ENCODE assay signal across 16 cellular contexts in genomic region chr3:9142346-9142745, GRCh38.
DNase-seq lines count a peak whose midpoint lies in the region; ATAC-seq and TF ChIP-seq lines count a peak whose summit lies in the region.
"Had no signal": no experiment of that assay in that cellular context is flagged by ENCODE, and none has a peak within 500 bp of the region (broad histone marks: within the 10 kb centered on the region; RNA-seq: fewer than 3 reads in every experiment).

No MANE protein-coding gene starts in this region.

- peak in 6 of 8 donors; percentile 28 to 89 (median 70) for ATAC-seq in heart right ventricle
- ATAC-seq in Right ventricle myocardium inferior = no peak
- peak; percentile 87 for ATAC-seq in PC-3
- peak; percentile 33 for ATAC-seq in foreskin keratinocyte
- no peak for ATAC-seq in GM18517 (IDR thresholded peaks at IDR 0.05; ENCODE audit: unreplicated experiment)
- ATAC-seq in GM18511 (IDR thresholded peaks at IDR 0.05; ENCODE audit: unreplicated experiment) = no peak
- ATAC-seq: HCT116, mucosa of descending colon had no signal

- DNase-seq in heart right ventricle (no peak), Right ventricle myocardium inferior (ENCODE audit: missing footprints) (no peak), PC-3 (peak; percentile 62), foreskin keratinocyte (peak in 1 of 2 donors; percentile 36), uterus (peak in 1 of 2 donors; percentile 61)
- DNase-seq in activated naive CD4-positive, alpha-beta T cell (lab: John Stamatoyannopoulos, UW) = no peak
- DNase-seq: activated B cell treated with CpG ODN at 0.5 μM for 24 hours; activated naive CD4-positive, alpha-beta T cell treated with anti-CD3 and anti-CD28 coated beads, Interleukin-2, amount 50 U/mL, for 16 hours; DND-41; endodermal cell; islet precursor cell; mucosa of descending colon; NCI-H1930 had no signal

- H3K27me3 ChIP-seq in heart right ventricle (peaks cover 0 to 7% (median 0%) of the 10 kb centered on the region in 7 donors), PC-3 (ENCODE audit: low read length) (no peaks in the 10 kb centered on the region), foreskin keratinocyte (no peaks in the 10 kb centered on the region), uterus (no peaks in the 10 kb centered on the region)

- intact Hi-C loops in heart right ventricle (cut with DNase I) = loop anchor here in 1 of 10 donors (10.0 kb wide), 1 partner anchor 102 kb away; the partner anchor contains the start of gene SRGAP3
- intact Hi-C loops in Right ventricle myocardium inferior (cut with DNase I) = no loop called here
- intact Hi-C loops in PC-3 (cut with micrococcal nuclease) = loop anchor here (1.0 kb wide), 1 partner anchor 160 kb away; no protein-coding TSS in a partner anchor
- intact Hi-C loops in uterus (cut with DNase I; ENCODE audit: low total_unique reads) = no loop called here

- H3K9me3 ChIP-seq in heart right ventricle = peaks cover 0 to 8% (median 0%) of the 10 kb centered on the region in 11 donors
- no peaks in the 10 kb centered on the region for H3K9me3 ChIP-seq in PC-3 (ENCODE audit: low read length)
- H3K9me3 ChIP-seq in uterus = no peaks in the 10 kb centered on the region
- H3K9me3 ChIP-seq: mucosa of descending colon had no signal

- 41 to 50% methylated on average over 4 of the region's 4 CpGs for WGBS in heart right ventricle, 2 donors

- no peak for TF ChIP-seq POLR2A in uterus (IDR thresholded peaks at IDR 0.05)

- no peaks in the 10 kb centered on the region for H3K9me2 ChIP-seq in PC-3 (replicated peaks; ENCODE audit: low read length)

- H3K4me3 ChIP-seq in heart right ventricle = no peak overlapping the region
- no peak overlapping the region for H3K4me3 ChIP-seq in PC-3 (ENCODE audit: low read length)
- H3K4me3 ChIP-seq in uterus = no peak overlapping the region
- H3K4me3 ChIP-seq: mucosa of descending colon had no signal

- no peaks in the 10 kb centered on the region for H3K79me2 ChIP-seq in PC-3 (ENCODE audit: low read length)

- POLR2A ChIA-PET in PC-3 (lab: Charles Lee; ENCODE audit: unreplicated experiment) = interaction anchor here (0.6 kb wide), 1 partner anchor 70 kb away, joined by 3 read pairs; no protein-coding TSS in a partner anchor

- H3K4me1 ChIP-seq in heart right ventricle (peaks cover 2 to 29% (median 9%) of the 10 kb centered on the region in 9 donors), PC-3 (ENCODE audit: insufficient read depth, low read length) (peaks cover 13% of the 10 kb centered on the region), foreskin keratinocyte (peaks cover 8% of the 10 kb centered on the region), uterus (peaks cover 6 to 8% of the 10 kb centered on the region in 2 donors)

- H4K20me1 ChIP-seq in PC-3 (ENCODE audit: low read length) = no peaks in the 10 kb centered on the region

- no peak overlapping the region for H3K9ac ChIP-seq in PC-3 (ENCODE audit: low read length)

- H3K36me3 ChIP-seq in heart right ventricle = no peaks in the 10 kb centered on the region
- H3K36me3 ChIP-seq in PC-3 (ENCODE audit: low read depth, low read length) = no peaks in the 10 kb centered on the region
- no peaks in the 10 kb centered on the region for H3K36me3 ChIP-seq in uterus

- no peak overlapping the region for H2AFZ ChIP-seq in PC-3 (ENCODE audit: low read length)

- H3K27ac ChIP-seq in heart right ventricle = peak overlapping the region in 4 of 10 donors; percentile 30 to 59 (median 45)
- H3K27ac ChIP-seq in PC-3 (ENCODE audit: low read length) = no peak overlapping the region
- H3K27ac ChIP-seq in foreskin keratinocyte = peak overlapping the region; percentile 51
- peak overlapping the region; percentile 51 to 68 for H3K27ac ChIP-seq in uterus

- H3K4me2 ChIP-seq in PC-3 (ENCODE audit: low read length) = peak overlapping the region; percentile 21; the same call in 1 of the 2 replicates

- CTCF ChIA-PET in PC-3 (lab: Charles Lee) = interaction anchor here (0.5 to 1.2 kb wide), 3 partner anchors 160 to 249 kb away, joined by 3 to 4 read pairs (median 4); no protein-coding TSS in a partner anchor

- H3F3A ChIP-seq in PC-3 (ENCODE audit: low read length, unreplicated experiment) = no peaks in the 10 kb centered on the region

- TF ChIP-seq CTCF in heart right ventricle (IDR thresholded peaks at IDR 0.05) (no peak), PC-3 (conservative IDR thresholded peaks at IDR 0.05; ENCODE audit: low read depth, low read length) (no peak), foreskin keratinocyte (conservative IDR thresholded peaks at IDR 0.05) (no peak), uterus (IDR thresholded peaks at IDR 0.05) (no peak)

- no TSS peak for BruUV-seq in PC-3 (replicated peaks; lab: Mats Ljungman, UMichigan)

Comparison
In these comparisons a context has a peak if more than half of its experiments do, and no peak if none do; other contexts are left out.
1. ATAC-seq: peak in heart right ventricle (6 of 8), PC-3 (single experiment) and foreskin keratinocyte (single experiment); none in Right ventricle myocardium inferior (single experiment), GM18517 (single experiment) and GM18511 (single experiment).